In genomic region chr4:41184009-41184408, GRCh38 we compare ENCODE assay signal across 29 cellular contexts.
"Had no signal": no experiment of that assay in that cellular context is flagged by ENCODE, and none has a peak within 500 bp of the region (broad histone marks: within the 10 kb centered on the region; RNA-seq: fewer than 3 reads in every experiment).

No MANE protein-coding gene starts in this region.

- ATAC-seq: activated CD4-positive, alpha-beta T cell treated with anti-CD3 and anti-CD28 coated beads for 36 hours; activated CD8-positive, alpha-beta memory T cell treated with anti-CD3 and anti-CD28 coated beads, Interleukin-2, amount 10 ng/mL, durations not matched to agents 7 days and 5 days; activated CD8-positive, alpha-beta T cell treated with anti-CD3 and anti-CD28 coated beads, Interleukin-2, amount 10 ng/mL, durations not matched to agents 7 days and 5 days; activated naive CD8-positive, alpha-beta T cell treated with anti-CD3 and anti-CD28 coated beads, Interleukin-2, amount 50 U/mL, for 24 hours; body of pancreas; esophagus mucosa had no signal

- DNase-seq: activated CD4-positive, alpha-beta memory T cell treated with anti-CD3 and anti-CD28 coated beads for 36 hours; activated CD4-positive, alpha-beta T cell treated with anti-CD3 and anti-CD28 coated beads for 36 hours; activated CD4-positive, alpha-beta T cell treated with anti-CD3 and anti-CD28 coated beads, Interleukin-2, amount 10 ng/mL, durations not matched to agents 24 days and 14 days; activated CD4-positive, CD25-positive, alpha-beta regulatory T cell; activated CD4-positive, CD25-positive, alpha-beta regulatory T cell treated with anti-CD3 and anti-CD28 coated beads, Interleukin-2, amount 50 U/mL, for 72 hours; activated CD8-positive, alpha-beta memory T cell treated with anti-CD3 and anti-CD28 coated beads, Interleukin-2, amount 10 ng/mL, durations not matched to agents 7 days and 5 days; activated CD8-positive, alpha-beta memory T cell treated with anti-CD3 and anti-CD28 coated beads, Interleukin-2, amount 50 U/mL, for 4 hours; activated CD8-positive, alpha-beta T cell treated with anti-CD3 and anti-CD28 coated beads, Interleukin-2, amount 10 ng/mL, durations not matched to agents 7 days and 5 days; activated effector memory CD4-positive, alpha-beta T cell treated with anti-CD3 and anti-CD28 coated beads, Interleukin-2, amount 50 U/mL, for 16 hours; activated naive CD4-positive, alpha-beta T cell treated with anti-CD3 and anti-CD28 coated beads for 36 hours; activated naive CD8-positive, alpha-beta T cell treated with anti-CD3 and anti-CD28 coated beads for 36 hours; activated naive CD8-positive, alpha-beta T cell treated with anti-CD3 and anti-CD28 coated beads, Interleukin-2, amount 50 U/mL, for 24 hours; activated T-cell treated with anti-CD3 and anti-CD28 coated beads, Interleukin-2, amount 50 U/mL, for 1 hour; activated T-cell treated with anti-CD3 and anti-CD28 coated beads, Interleukin-2, amount 50 U/mL, for 48 hours; adrenal gland; amygdala; aorta; body of pancreas; caudate nucleus; colonic mucosa; effector memory CD4-positive, alpha-beta T cell; endodermal cell; foreskin fibroblast; head of caudate nucleus; T-helper 2 cell had no signal

- H3K27me3 Mint-ChIP-seq: activated CD4-positive, alpha-beta memory T cell treated with anti-CD3 and anti-CD28 coated beads for 36 hours; activated naive CD8-positive, alpha-beta T cell treated with anti-CD3 and anti-CD28 coated beads, Interleukin-2, amount 50 U/mL, for 24 hours had no signal

- H3K9me3 ChIP-seq: adrenal gland, body of pancreas, colonic mucosa had no signal

- H3K4me3 Mint-ChIP-seq: activated CD4-positive, alpha-beta memory T cell treated with anti-CD3 and anti-CD28 coated beads for 36 hours; activated CD4-positive, alpha-beta T cell treated with anti-CD3 and anti-CD28 coated beads for 36 hours; activated CD4-positive, alpha-beta T cell treated with anti-CD3 and anti-CD28 coated beads, Interleukin-2, amount 10 ng/mL, durations not matched to agents 24 days and 14 days; activated CD8-positive, alpha-beta memory T cell treated with anti-CD3 and anti-CD28 coated beads, Interleukin-2, amount 10 ng/mL, durations not matched to agents 7 days and 5 days; activated CD8-positive, alpha-beta T cell treated with anti-CD3 and anti-CD28 coated beads, Interleukin-2, amount 10 ng/mL, durations not matched to agents 7 days and 5 days; activated naive CD4-positive, alpha-beta T cell treated with anti-CD3 and anti-CD28 coated beads for 36 hours; activated naive CD4-positive, alpha-beta T cell treated with anti-CD3 and anti-CD28 coated beads, Interleukin-2, amount 50 U/mL, for 24 hours; activated naive CD8-positive, alpha-beta T cell treated with anti-CD3 and anti-CD28 coated beads for 36 hours; activated naive CD8-positive, alpha-beta T cell treated with anti-CD3 and anti-CD28 coated beads, Interleukin-2, amount 50 U/mL, for 24 hours; activated T-helper 1 cell treated with anti-CD3 and anti-CD28 coated beads, Interleukin-12 subunit alpha, Interleukin-12 subunit beta, Interleukin-2, Interleukin-4 antibody, amounts not matched to agents 30 ng/mL and 10 ng/mL and 1 ng/mL, durations not matched to agents 14 hours and 24 hours and 36 hours; endodermal cell had no signal

- H3K36me3 ChIP-seq: adrenal gland, colonic mucosa had no signal

- H3K36me3 Mint-ChIP-seq: activated CD4-positive, alpha-beta memory T cell treated with anti-CD3 and anti-CD28 coated beads for 36 hours; activated CD8-positive, alpha-beta memory T cell treated with anti-CD3 and anti-CD28 coated beads, Interleukin-2, amount 10 ng/mL, durations not matched to agents 7 days and 5 days; activated naive CD4-positive, alpha-beta T cell treated with anti-CD3 and anti-CD28 coated beads, Interleukin-2, amount 50 U/mL, for 24 hours; activated naive CD8-positive, alpha-beta T cell treated with anti-CD3 and anti-CD28 coated beads for 36 hours had no signal

- H3K27ac ChIP-seq: adrenal gland, body of pancreas, colonic mucosa had no signal

- H3K27ac Mint-ChIP-seq: activated CD4-positive, alpha-beta memory T cell treated with anti-CD3 and anti-CD28 coated beads for 36 hours; activated CD4-positive, alpha-beta T cell treated with anti-CD3 and anti-CD28 coated beads for 36 hours; activated CD4-positive, alpha-beta T cell treated with anti-CD3 and anti-CD28 coated beads, Interleukin-2, amount 10 ng/mL, durations not matched to agents 24 days and 14 days; activated CD8-positive, alpha-beta memory T cell treated with anti-CD3 and anti-CD28 coated beads, Interleukin-2, amount 10 ng/mL, durations not matched to agents 7 days and 5 days; activated CD8-positive, alpha-beta T cell treated with anti-CD3 and anti-CD28 coated beads, Interleukin-2, amount 10 ng/mL, durations not matched to agents 7 days and 5 days; activated naive CD4-positive, alpha-beta T cell treated with anti-CD3 and anti-CD28 coated beads for 36 hours; activated naive CD4-positive, alpha-beta T cell treated with anti-CD3 and anti-CD28 coated beads, Interleukin-2, amount 50 U/mL, for 24 hours; activated naive CD8-positive, alpha-beta T cell treated with anti-CD3 and anti-CD28 coated beads for 36 hours; activated naive CD8-positive, alpha-beta T cell treated with anti-CD3 and anti-CD28 coated beads, Interleukin-2, amount 50 U/mL, for 24 hours; activated T-helper 1 cell treated with anti-CD3 and anti-CD28 coated beads, Interleukin-12 subunit alpha, Interleukin-12 subunit beta, Interleukin-2, Interleukin-4 antibody, amounts not matched to agents 30 ng/mL and 10 ng/mL and 1 ng/mL, durations not matched to agents 14 hours and 24 hours and 36 hours; activated T-helper 2 cell treated with anti-CD3 and anti-CD28 coated beads, Interferon-gamma antibody, Interleukin-2, Interleukin-4, amounts not matched to agents 10 μg/mL and 5 μg/mL and 100 μg/mL, durations not matched to agents 14 hours and 24 hours and 36 hours; endodermal cell had no signal

- H3K9me3 Mint-ChIP-seq: activated CD4-positive, alpha-beta memory T cell treated with anti-CD3 and anti-CD28 coated beads for 36 hours; activated CD4-positive, alpha-beta T cell treated with anti-CD3 and anti-CD28 coated beads, Interleukin-2, amount 10 ng/mL, durations not matched to agents 24 days and 14 days; activated naive CD4-positive, alpha-beta T cell treated with anti-CD3 and anti-CD28 coated beads for 36 hours; activated naive CD4-positive, alpha-beta T cell treated with anti-CD3 and anti-CD28 coated beads, Interleukin-2, amount 50 U/mL, for 24 hours; activated T-helper 1 cell treated with anti-CD3 and anti-CD28 coated beads, Interleukin-12 subunit alpha, Interleukin-12 subunit beta, Interleukin-2, Interleukin-4 antibody, amounts not matched to agents 30 ng/mL and 10 ng/mL and 1 ng/mL, durations not matched to agents 14 hours and 24 hours and 36 hours; activated T-helper 2 cell treated with anti-CD3 and anti-CD28 coated beads, Interferon-gamma antibody, Interleukin-2, Interleukin-4, amounts not matched to agents 10 μg/mL and 5 μg/mL and 100 μg/mL, durations not matched to agents 14 hours and 24 hours and 36 hours had no signal

- H3K27me3 ChIP-seq: adrenal gland, body of pancreas, colonic mucosa had no signal

- H3K4me1 Mint-ChIP-seq: activated CD4-positive, alpha-beta T cell treated with anti-CD3 and anti-CD28 coated beads for 36 hours; activated CD4-positive, alpha-beta T cell treated with anti-CD3 and anti-CD28 coated beads, Interleukin-2, amount 10 ng/mL, durations not matched to agents 24 days and 14 days; activated CD8-positive, alpha-beta memory T cell treated with anti-CD3 and anti-CD28 coated beads, Interleukin-2, amount 10 ng/mL, durations not matched to agents 7 days and 5 days; activated naive CD4-positive, alpha-beta T cell treated with anti-CD3 and anti-CD28 coated beads, Interleukin-2, amount 50 U/mL, for 24 hours; activated naive CD8-positive, alpha-beta T cell treated with anti-CD3 and anti-CD28 coated beads for 36 hours; activated naive CD8-positive, alpha-beta T cell treated with anti-CD3 and anti-CD28 coated beads, Interleukin-2, amount 50 U/mL, for 24 hours had no signal

- H3K4me3 ChIP-seq: adrenal gland, body of pancreas, colonic mucosa had no signal
